13 cellular contexts compared by ENCODE assay signal in genomic region chr6:135209803-135210202, GRCh38. TPM values are rescaled to one million over a fixed set of nuclear protein-coding genes. Genes with fewer than 3 reads are reported as not detected.
A peak's percentile ranks its signal among the peaks of the same experiment; 100 is the strongest.
DNase-seq lines count a peak whose midpoint lies in the region; ATAC-seq, FAIRE-seq and TF ChIP-seq lines count a peak whose summit lies in the region.
"Had no signal": no experiment of that assay in that cellular context is flagged by ENCODE, and none has a peak within 500 bp of the region (broad histone marks: within the 10 kb centered on the region; RNA-seq: fewer than 3 reads in every experiment).

No MANE protein-coding gene starts in this region.

- H3K4me3 ChIP-seq in hepatocyte: no peak overlapping the region

- H3K36me3 ChIP-seq in hepatocyte (replicated peaks; ENCODE audit: insufficient read depth, low read depth): no peaks in the 10 kb centered on the region

- H3K9me2 ChIP-seq in hepatocyte (replicated peaks; ENCODE audit: insufficient read depth): no peaks in the 10 kb centered on the region

- H3K4me3 Mint-ChIP-seq in activated T-cell treated with anti-CD3 and anti-CD28 coated beads, Interleukin-2, amount 50 U/mL, for 24 hours: peak overlapping the region; percentile 21
- no peak overlapping the region for H3K4me3 Mint-ChIP-seq in stimulated activated naive CD8-positive, alpha-beta T cell treated with anti-CD3 and anti-CD28 coated beads, Interleukin-15, amount 100 ng/mL, for 72 hours

- no peak overlapping the region for H3K27ac ChIP-seq in hepatocyte
- H3K27ac ChIP-seq: VCaP had no signal

- no peaks in the 10 kb centered on the region for H3K79me2 ChIP-seq in hepatocyte

- no peaks in the 10 kb centered on the region for H3K9me3 Mint-ChIP-seq in activated T-cell treated with anti-CD3 and anti-CD28 coated beads, Interleukin-2, amount 50 U/mL, for 24 hours
- H3K9me3 Mint-ChIP-seq in stimulated activated naive CD8-positive, alpha-beta T cell treated with anti-CD3 and anti-CD28 coated beads, Interleukin-15, amount 100 ng/mL, for 72 hours: no peaks in the 10 kb centered on the region

- H3K4me1 Mint-ChIP-seq in activated T-cell treated with anti-CD3 and anti-CD28 coated beads, Interleukin-2, amount 50 U/mL, for 24 hours (ENCODE audit: low read depth): peaks cover 44% of the 10 kb centered on the region
- H3K4me1 Mint-ChIP-seq in stimulated activated naive CD8-positive, alpha-beta T cell treated with anti-CD3 and anti-CD28 coated beads, Interleukin-15, amount 100 ng/mL, for 72 hours: peaks cover 42% of the 10 kb centered on the region

- DNase-seq in activated T-cell treated with anti-CD3 and anti-CD28 coated beads, Interleukin-2, amount 50 U/mL, for 24 hours: no peak
- DNase-seq in activated T-cell treated with anti-CD3 and anti-CD28 coated beads, Interleukin-2, amount 50 U/mL, for 1 hour: no peak
- DNase-seq in OCI-M1 (lab: John Stamatoyannopoulos, UW): peak; percentile 44
- peak; percentile 55 for DNase-seq in astrocyte of the hippocampus (ENCODE audit: low read depth, low spot score)
- DNase-seq in stimulated activated naive CD8-positive, alpha-beta T cell treated with anti-CD3 and anti-CD28 coated beads, Interleukin-15, amount 100 ng/mL, for 72 hours: no peak
- DNase-seq in H54 (ENCODE audit: insufficient read length, low spot score): no peak
- no peak for DNase-seq in SK-N-DZ (ENCODE audit: low spot score)
- DNase-seq in hepatocyte (ENCODE audit: low spot score): no peak
- DNase-seq: ACHN, DMS79 treated with DMSO at 0.1 percent for 48 hours, Karpas-422 had no signal

- no peak for ATAC-seq in stimulated activated naive CD8-positive, alpha-beta T cell treated with anti-CD3 and anti-CD28 coated beads, Interleukin-15, amount 100 ng/mL, for 72 hours

- H3K9me3 ChIP-seq in hepatocyte (ENCODE audit: low read depth): no peaks in the 10 kb centered on the region

- no peaks in the 10 kb centered on the region for H3K27me3 ChIP-seq in hepatocyte

- H3K27me3 Mint-ChIP-seq in activated T-cell treated with anti-CD3 and anti-CD28 coated beads, Interleukin-2, amount 50 U/mL, for 24 hours: no peaks in the 10 kb centered on the region
- no peaks in the 10 kb centered on the region for H3K27me3 Mint-ChIP-seq in stimulated activated naive CD8-positive, alpha-beta T cell treated with anti-CD3 and anti-CD28 coated beads, Interleukin-15, amount 100 ng/mL, for 72 hours

- H3K4me2 ChIP-seq in hepatocyte: no peak overlapping the region

- peaks cover 80% of the 10 kb centered on the region for H3K36me3 Mint-ChIP-seq in activated T-cell treated with anti-CD3 and anti-CD28 coated beads, Interleukin-2, amount 50 U/mL, for 24 hours (ENCODE audit: low read depth)

- FAIRE-seq in H54 (lab: Jason Lieb, UNC): no peak
- FAIRE-seq: RCC 7860 had no signal

- H3K4me1 ChIP-seq in hepatocyte (ENCODE audit: insufficient read depth): peaks cover 4% of the 10 kb centered on the region

- WGBS in hepatocyte (ENCODE audit: low lambda C conversion rate, missing lambda C conversion rate): 62% methylated on average over 6 of the region's 6 CpGs

- H3K27ac Mint-ChIP-seq in activated T-cell treated with anti-CD3 and anti-CD28 coated beads, Interleukin-2, amount 50 U/mL, for 24 hours: peak overlapping the region; percentile 59
- peak overlapping the region; percentile 19 to 27 for H3K27ac Mint-ChIP-seq in stimulated activated naive CD8-positive, alpha-beta T cell treated with anti-CD3 and anti-CD28 coated beads, Interleukin-15, amount 100 ng/mL, for 72 hours

- H4K20me1 ChIP-seq in hepatocyte (ENCODE audit: insufficient read depth, poor library complexity, severe bottlenecking): no peaks in the 10 kb centered on the region

- TF ChIP-seq POLR2A in H54 (IDR thresholded peaks at IDR 0.05; ENCODE audit: low read depth, low read length): no peak

- TF ChIP-seq CTCF in hepatocyte (IDR thresholded peaks at IDR 0.05; ENCODE audit: poor library complexity): no peak

- no peak overlapping the region for H2AFZ ChIP-seq in hepatocyte

RNA-seq across cellular contexts. Expression of gene MYB, which starts 28.7 kb away (rescaled TPM):
- polyA plus RNA-seq in SK-N-DZ (2014; cell fraction: cytosol; rRNA removed): 6.8 and 7.2 TPM in 2 replicates
- polyA plus RNA-seq in SK-N-DZ (2014; cell fraction: nucleus; rRNA removed): 6.3 and 7.1 TPM in 2 replicates
- total RNA-seq in hepatocyte: 0.17 and 0.48 TPM in 2 replicates
- polyA plus RNA-seq in hepatocyte: 0.36 and 0.56 TPM in 2 replicates

Comparison
In these comparisons a context has a peak if more than half of its experiments do, and no peak if none do; other contexts are left out.
1. DNase-seq: peak in OCI-M1 (single experiment) and astrocyte of the hippocampus (single experiment); none in activated T-cell treated with anti-CD3 and anti-CD28 coated beads, Interleukin-2, amount 50 U/mL, for 24 hours (single experiment), activated T-cell treated with anti-CD3 and anti-CD28 coated beads, Interleukin-2, amount 50 U/mL, for 1 hour (single experiment), stimulated activated naive CD8-positive, alpha-beta T cell treated with anti-CD3 and anti-CD28 coated beads, Interleukin-15, amount 100 ng/mL, for 72 hours (0 of 2), H54 (single experiment), SK-N-DZ (single experiment) and hepatocyte (single experiment).